In the genomic region with DNA sequence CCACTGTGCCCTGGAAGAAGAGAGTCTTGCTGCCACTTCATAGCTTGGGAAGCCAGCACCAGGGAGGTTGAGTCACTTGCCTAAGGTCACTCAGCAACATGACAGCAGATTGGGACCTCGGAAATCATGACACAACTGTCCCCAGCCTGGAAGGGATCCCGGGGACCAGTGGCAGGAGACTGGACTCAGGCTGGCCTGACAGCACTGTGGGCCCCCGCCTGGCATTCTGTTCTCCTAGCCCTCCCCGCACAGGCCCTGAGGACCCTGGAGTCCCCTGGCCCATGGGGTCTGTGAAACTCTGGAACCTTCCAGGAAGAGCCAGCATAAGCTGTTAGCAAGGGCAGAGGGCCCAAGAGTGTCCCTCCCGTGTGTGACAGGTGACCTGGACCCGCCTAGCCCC, we compare ENCODE assay signal across 17 cellular contexts.
DNase-seq lines count a peak whose midpoint lies in the region; ATAC-seq and TF ChIP-seq lines count a peak whose summit lies in the region.
"Had no signal": no experiment of that assay in that cellular context is flagged by ENCODE, and none has a peak within 500 bp of the region (broad histone marks: within the 10 kb centered on the region; RNA-seq: fewer than 3 reads in every experiment).

No MANE protein-coding gene starts in this region.

- H3K4me3 ChIP-seq in HEK293 (ENCODE audit: low read depth, low read length) (no peak overlapping the region), body of pancreas (no peak overlapping the region), thoracic aorta (peak overlapping the region; percentile 19)
- H3K4me3 ChIP-seq: right lobe of liver had no signal

- POLR2A ChIA-PET in HEK293 (lab: Yijun Ruan, JAX), result interaction anchor here (0.7 to 3.1 kb wide), 3 partner anchors 28 to 250 kb away, joined by 3 to 17 read pairs (median 3); no protein-coding TSS in a partner anchor

- TF ChIP-seq POLR2A in body of pancreas (IDR thresholded peaks at IDR 0.05), result no peak

- intact Hi-C loops in body of pancreas (cut with DNase I), result no loop called here

- no peak overlapping the region for H3K4me3 Mint-ChIP-seq in mesothelial cell of epicardium
- H3K4me3 Mint-ChIP-seq: CD4-positive, CD25-positive, alpha-beta regulatory T cell; stimulated activated naive B cell treated with anti-CD40 and anti-IgM and Interleukin-4, amounts not matched to agents 10 μg/mL and 1 μg/mL and 100 μg/mL, for 72 hours had no signal

- peaks cover 63% of the 10 kb centered on the region for H3K4me1 Mint-ChIP-seq in mesothelial cell of epicardium
- H3K4me1 Mint-ChIP-seq: CD4-positive, CD25-positive, alpha-beta regulatory T cell had no signal

- H3K36me3 ChIP-seq in HEK293 (ENCODE audit: control insufficient read depth in 2 of 2, insufficient read depth in 1 of 2, low read length in 2 of 2) (no peaks in the 10 kb centered on the region), body of pancreas (replicated peaks in 1 of 2; ENCODE audit: insufficient read depth in 1 of 2, low read depth in 2 of 2) (no peaks in the 10 kb centered on the region), thoracic aorta (peaks cover 7% of the 10 kb centered on the region)
- H3K36me3 ChIP-seq: right lobe of liver had no signal

- no peak for DNase-seq in body of pancreas
- no peak for DNase-seq in mesothelial cell of epicardium (ENCODE audit: low spot score in 2 of 2, unreplicated experiment in 2 of 2)
- no peak for DNase-seq in thoracic aorta (ENCODE audit: low spot score)
- no peak for DNase-seq in NCI-H2107 treated with DMSO at 0.1 percent for 48 hours (lab: John Stamatoyannopoulos, UW; ENCODE audit: unreplicated experiment)
- no peak for DNase-seq in NOMO-1 (lab: John Stamatoyannopoulos, UW; ENCODE audit: unreplicated experiment in 2 of 2)
- DNase-seq: CD4-positive, CD25-positive, alpha-beta regulatory T cell; DND-41; naive thymus-derived CD8-positive, alpha-beta T cell; NCI-H526; right lobe of liver; stimulated activated naive B cell treated with anti-CD40 and anti-IgM and Interleukin-4, amounts not matched to agents 10 μg/mL and 1 μg/mL and 100 μg/mL, for 72 hours; T-helper 2 cell had no signal

- H3K36me3 Mint-ChIP-seq in mesothelial cell of epicardium, result peaks cover 14% of the 10 kb centered on the region
- H3K36me3 Mint-ChIP-seq: activated naive CD4-positive, alpha-beta T cell treated with anti-CD3 and anti-CD28 coated beads, Interleukin-2, amount 50 U/mL, for 72 hours; CD4-positive, CD25-positive, alpha-beta regulatory T cell; naive thymus-derived CD8-positive, alpha-beta T cell; stimulated activated naive B cell treated with anti-CD40 and anti-IgM and Interleukin-4, amounts not matched to agents 10 μg/mL and 1 μg/mL and 100 μg/mL, for 72 hours had no signal

- H3K9me3 Mint-ChIP-seq in mesothelial cell of epicardium, result no peaks in the 10 kb centered on the region
- H3K9me3 Mint-ChIP-seq: activated naive CD4-positive, alpha-beta T cell treated with anti-CD3 and anti-CD28 coated beads, Interleukin-2, amount 50 U/mL, for 72 hours; CD4-positive, CD25-positive, alpha-beta regulatory T cell; stimulated activated naive B cell treated with anti-CD40 and anti-IgM and Interleukin-4, amounts not matched to agents 10 μg/mL and 1 μg/mL and 100 μg/mL, for 72 hours had no signal

- H3K4me1 ChIP-seq in HEK293 (ENCODE audit: control insufficient read depth, insufficient read depth, low read length) (peaks cover 5% of the 10 kb centered on the region; the same call in 1 of the 2 replicates), body of pancreas (no peaks in the 10 kb centered on the region), thoracic aorta (ENCODE audit: control insufficient read depth in 1 of 2, low read depth in 2 of 2) (peaks cover 24 to 60% of the 10 kb centered on the region in 2 donors)
- H3K4me1 ChIP-seq: right lobe of liver had no signal

- WGBS in body of pancreas, 2 donors, result 60% methylated on average over 6 of the region's 6 CpGs; no CpG with 5 or more reads in 1 of the 2 donors

- CTCF ChIA-PET in HEK293 (lab: Yijun Ruan, JAX), result interaction anchor here (0.7 to 3.3 kb wide), 7 partner anchors 9 to 259 kb away, joined by 3 to 26 read pairs (median 5); no protein-coding TSS in a partner anchor

- ATAC-seq in body of pancreas (peak; percentile 6), thoracic aorta (ENCODE audit: insufficient number of reproducible peaks, low FRiP score, low read depth) (no peak), GM18867 (IDR thresholded peaks at IDR 0.05; ENCODE audit: unreplicated experiment) (no peak), GM21515 (IDR thresholded peaks at IDR 0.05; ENCODE audit: unreplicated experiment) (no peak)
- ATAC-seq: activated naive CD4-positive, alpha-beta T cell treated with anti-CD3 and anti-CD28 coated beads, Interleukin-2, amount 50 U/mL, for 72 hours; naive thymus-derived CD8-positive, alpha-beta T cell; Panc1; stimulated activated naive B cell treated with anti-CD40 and anti-IgM and Interleukin-4, amounts not matched to agents 10 μg/mL and 1 μg/mL and 100 μg/mL, for 72 hours had no signal

- H3K9me3 ChIP-seq in HEK293 (ENCODE audit: control insufficient read depth, insufficient read depth, low read depth, low read length) (no peaks in the 10 kb centered on the region), body of pancreas (no peaks in the 10 kb centered on the region), thoracic aorta (no peaks in the 10 kb centered on the region)
- H3K9me3 ChIP-seq: right lobe of liver had no signal

- H3K27ac Mint-ChIP-seq in mesothelial cell of epicardium, result peak overlapping the region; percentile 97
- H3K27ac Mint-ChIP-seq: activated naive CD4-positive, alpha-beta T cell treated with anti-CD3 and anti-CD28 coated beads, Interleukin-2, amount 50 U/mL, for 72 hours; CD4-positive, CD25-positive, alpha-beta regulatory T cell; stimulated activated naive B cell treated with anti-CD40 and anti-IgM and Interleukin-4, amounts not matched to agents 10 μg/mL and 1 μg/mL and 100 μg/mL, for 72 hours had no signal

- H3K27me3 ChIP-seq in body of pancreas, result no peaks in the 10 kb centered on the region
- H3K27me3 ChIP-seq in thoracic aorta (replicated peaks; ENCODE audit: insufficient read depth), result no peaks in the 10 kb centered on the region
- H3K27me3 ChIP-seq: right lobe of liver had no signal

- peak overlapping the region; percentile 22; the same call in 1 of the 2 replicates for H3K27ac ChIP-seq in HEK293 (ENCODE audit: extremely low read depth, low read depth, low read length)
- H3K27ac ChIP-seq in body of pancreas, result peak overlapping the region in 1 of 4 donors; percentile 18
- H3K27ac ChIP-seq in thoracic aorta, result peak overlapping the region; percentile 76 to 92

- TF ChIP-seq CTCF in HEK293 (tag by site-specific recombination; IDR thresholded peaks at IDR 0.05) (no peak), body of pancreas (IDR thresholded peaks at IDR 0.05) (no peak), mesothelial cell of epicardium (IDR thresholded peaks at IDR 0.05; ENCODE audit: unreplicated experiment) (no peak), thoracic aorta (IDR thresholded peaks at IDR 0.05) (no peak)

- H3K27me3 Mint-ChIP-seq in mesothelial cell of epicardium (ENCODE audit: low read depth), result no peaks in the 10 kb centered on the region
- H3K27me3 Mint-ChIP-seq: CD4-positive, CD25-positive, alpha-beta regulatory T cell; stimulated activated naive B cell treated with anti-CD40 and anti-IgM and Interleukin-4, amounts not matched to agents 10 μg/mL and 1 μg/mL and 100 μg/mL, for 72 hours had no signal

TF ChIP-seq in HEK293, 187 proteins besides CTCF, POLR2A, EP300 and RAD21:
- TF ChIP-seq ZNF768 (tag by site-specific recombination; IDR thresholded peaks at IDR 0.05) (peak; percentile 41; the same call in 1 of the 2 replicates), ZNF624 (tag by site-specific recombination; IDR thresholded peaks at IDR 0.05) (no peak)
- TF ChIP-seq, protein P1, sequence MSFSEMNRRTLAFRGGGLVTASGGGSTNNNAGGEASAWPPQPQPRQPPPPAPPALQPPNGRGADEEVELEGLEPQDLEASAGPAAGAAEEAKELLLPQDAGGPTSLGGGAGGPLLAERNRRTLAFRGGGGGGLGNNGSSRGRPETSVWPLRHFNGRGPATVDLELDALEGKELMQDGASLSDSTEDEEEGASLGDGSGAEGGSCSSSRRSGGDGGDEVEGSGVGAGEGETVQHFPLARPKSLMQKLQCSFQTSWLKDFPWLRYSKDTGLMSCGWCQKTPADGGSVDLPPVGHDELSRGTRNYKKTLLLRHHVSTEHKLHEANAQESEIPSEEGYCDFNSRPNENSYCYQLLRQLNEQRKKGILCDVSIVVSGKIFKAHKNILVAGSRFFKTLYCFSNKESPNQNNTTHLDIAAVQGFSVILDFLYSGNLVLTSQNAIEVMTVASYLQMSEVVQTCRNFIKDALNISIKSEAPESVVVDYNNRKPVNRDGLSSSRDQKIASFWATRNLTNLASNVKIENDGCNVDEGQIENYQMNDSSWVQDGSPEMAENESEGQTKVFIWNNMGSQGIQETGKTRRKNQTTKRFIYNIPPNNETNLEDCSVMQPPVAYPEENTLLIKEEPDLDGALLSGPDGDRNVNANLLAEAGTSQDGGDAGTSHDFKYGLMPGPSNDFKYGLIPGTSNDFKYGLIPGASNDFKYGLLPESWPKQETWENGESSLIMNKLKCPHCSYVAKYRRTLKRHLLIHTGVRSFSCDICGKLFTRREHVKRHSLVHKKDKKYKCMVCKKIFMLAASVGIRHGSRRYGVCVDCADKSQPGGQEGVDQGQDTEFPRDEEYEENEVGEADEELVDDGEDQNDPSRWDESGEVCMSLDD (tag by site-specific recombination; IDR thresholded peaks at IDR 0.05), result no peak
TF ChIP-seq in HEK293: peak in this region for 1.
